8 cellular contexts compared by ENCODE assay signal in the genomic region with DNA sequence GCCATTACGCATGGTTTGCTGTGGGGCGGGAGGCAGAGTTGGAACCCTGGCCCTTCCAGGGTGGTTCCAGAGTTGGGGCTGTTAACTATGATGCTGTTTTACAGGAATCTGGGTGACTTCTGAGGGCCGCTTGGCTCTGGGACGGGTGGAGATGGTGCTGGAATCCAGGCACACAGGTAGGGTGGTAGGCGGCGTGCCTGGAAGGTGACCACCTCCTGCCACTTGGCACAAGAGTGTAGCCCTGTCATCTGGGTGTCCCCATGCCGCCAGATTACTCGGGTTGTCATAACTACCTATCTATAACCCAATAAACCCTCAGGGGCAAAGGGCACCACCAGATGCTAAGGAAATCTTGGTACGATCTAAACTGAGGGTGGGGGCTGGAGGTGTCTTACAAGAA. TPM values are rescaled to one million over a fixed set of nuclear protein-coding genes. Genes with fewer than 3 reads are reported as not detected.
A peak's percentile ranks its signal among the peaks of the same experiment; 100 is the strongest.
DNase-seq lines count a peak whose midpoint lies in the region; ATAC-seq and TF ChIP-seq lines count a peak whose summit lies in the region.

No MANE protein-coding gene starts in this region.

- intact Hi-C loops in esophagus muscularis mucosa (cut with DNase I) = no loop called here

- H3K4me1 Mint-ChIP-seq in GM23338 = peaks cover 54% of the 10 kb centered on the region

- H3K27me3 ChIP-seq in GM23338 (ENCODE audit: insufficient read depth) (no peaks in the 10 kb centered on the region), SJSA1 (replicated peaks) (no peaks in the 10 kb centered on the region), esophagus muscularis mucosa (no peaks in the 10 kb centered on the region)

- H3K27ac ChIP-seq in GM23338 (ENCODE audit: low read depth) = peak overlapping the region; percentile 39; the same call in 1 of the 2 replicates
- H3K27ac ChIP-seq in SJSA1 = no peak overlapping the region
- peak overlapping the region in 1 of 4 donors; percentile 95 for H3K27ac ChIP-seq in esophagus muscularis mucosa (replicated peaks in 1 of 4)

- TF ChIP-seq EP300 in esophagus muscularis mucosa (IDR thresholded peaks at IDR 0.05) = no peak

- no peak overlapping the region for H2AFZ ChIP-seq in GM23338

- no peaks in the 10 kb centered on the region for H3K9me2 ChIP-seq in GM23338 (ENCODE audit: insufficient read depth)

- no peaks in the 10 kb centered on the region; the same call in 1 of the 2 replicates for H3F3A ChIP-seq in GM23338 (replicated peaks; ENCODE audit: low read depth)

- 87% methylated on average over 9 of the region's 9 CpGs for WGBS in esophagus muscularis mucosa

- H3K36me3 Mint-ChIP-seq in GM23338 (ENCODE audit: low read depth) = peaks cover 35% of the 10 kb centered on the region

- H3K36me3 ChIP-seq in GM23338 (ENCODE audit: insufficient read depth) (peaks cover 10% of the 10 kb centered on the region), SJSA1 (peaks cover 33% of the 10 kb centered on the region), esophagus muscularis mucosa (peaks cover 0 to 20% (median 13%) of the 10 kb centered on the region in 4 donors)

- TF ChIP-seq POLR2A in esophagus muscularis mucosa (IDR thresholded peaks at IDR 0.05; ENCODE audit: low read depth) = no peak

- no peaks in the 10 kb centered on the region for H3K9me3 ChIP-seq in SJSA1 (replicated peaks)
- H3K9me3 ChIP-seq in esophagus muscularis mucosa = no peaks in the 10 kb centered on the region

- H3K4me1 ChIP-seq in GM23338 (ENCODE audit: insufficient read depth) (peaks cover 31% of the 10 kb centered on the region), SJSA1 (replicated peaks) (peaks cover 30% of the 10 kb centered on the region), esophagus muscularis mucosa (peaks cover 32 to 67% (median 64%) of the 10 kb centered on the region in 4 donors)

- H3K4me3 Mint-ChIP-seq in GM23338 = peak overlapping the region; percentile 90

- H4K20me1 ChIP-seq in GM23338 (replicated peaks; ENCODE audit: insufficient read depth) = peaks cover 42% of the 10 kb centered on the region

- peak overlapping the region; percentile 97 for H3K4me2 ChIP-seq in GM23338

- TF ChIP-seq CTCF in GM23338 (conservative IDR thresholded peaks at IDR 0.05; ENCODE audit: low read depth in 2 of 2) (no peak), esophagus muscularis mucosa (IDR thresholded peaks at IDR 0.05) (no peak), retinal pigment epithelial cell (conservative IDR thresholded peaks at IDR 0.05; ENCODE audit: low read depth, low read length) (no peak)

- peaks cover 61% of the 10 kb centered on the region for H3K79me2 ChIP-seq in GM23338 (replicated peaks; ENCODE audit: insufficient read depth)

- DNase-seq in GM23338 (ENCODE audit: low spot score) (no peak), SJSA1 (ENCODE audit: low read depth in 1 of 2, low spot score in 2 of 2) (no peak), esophagus muscularis mucosa (ENCODE audit: extremely low spot score) (no peak), retinal pigment epithelial cell (ENCODE audit: low read depth) (no peak), foreskin melanocyte (no peak), NCI-H2029 (lab: John Stamatoyannopoulos, UW) (no peak), H4 (ENCODE audit: low spot score) (no peak)
- no peak for DNase-seq in activated CD4-positive, CD25-positive, alpha-beta regulatory T cell treated with anti-CD3 and anti-CD28 coated beads, Interleukin-2, amount 50 U/mL, for 72 hours

- 0 out of 2 replicates have a peak overlapping the region, but pooled peaks have one; percentile 59 for H3K27ac Mint-ChIP-seq in GM23338

- H3K4me3 ChIP-seq in GM23338 (peak overlapping the region; percentile 97), SJSA1 (peak overlapping the region; percentile 72), esophagus muscularis mucosa (peak overlapping the region; percentile 95 to 99 (median 97)), retinal pigment epithelial cell (ENCODE audit: low read length) (peak overlapping the region; percentile 86)

- H3K27me3 Mint-ChIP-seq in GM23338 (ENCODE audit: insufficient read depth, low read depth, poor library complexity) = peaks cover 20% of the 10 kb centered on the region

- H3K9me3 Mint-ChIP-seq in GM23338 = no peaks in the 10 kb centered on the region

- no peak for ATAC-seq in GM23338

TF ChIP-seq in GM23338, 12 proteins besides CTCF, POLR2A, EP300 and RAD21:
- TF ChIP-seq, protein P1, sequence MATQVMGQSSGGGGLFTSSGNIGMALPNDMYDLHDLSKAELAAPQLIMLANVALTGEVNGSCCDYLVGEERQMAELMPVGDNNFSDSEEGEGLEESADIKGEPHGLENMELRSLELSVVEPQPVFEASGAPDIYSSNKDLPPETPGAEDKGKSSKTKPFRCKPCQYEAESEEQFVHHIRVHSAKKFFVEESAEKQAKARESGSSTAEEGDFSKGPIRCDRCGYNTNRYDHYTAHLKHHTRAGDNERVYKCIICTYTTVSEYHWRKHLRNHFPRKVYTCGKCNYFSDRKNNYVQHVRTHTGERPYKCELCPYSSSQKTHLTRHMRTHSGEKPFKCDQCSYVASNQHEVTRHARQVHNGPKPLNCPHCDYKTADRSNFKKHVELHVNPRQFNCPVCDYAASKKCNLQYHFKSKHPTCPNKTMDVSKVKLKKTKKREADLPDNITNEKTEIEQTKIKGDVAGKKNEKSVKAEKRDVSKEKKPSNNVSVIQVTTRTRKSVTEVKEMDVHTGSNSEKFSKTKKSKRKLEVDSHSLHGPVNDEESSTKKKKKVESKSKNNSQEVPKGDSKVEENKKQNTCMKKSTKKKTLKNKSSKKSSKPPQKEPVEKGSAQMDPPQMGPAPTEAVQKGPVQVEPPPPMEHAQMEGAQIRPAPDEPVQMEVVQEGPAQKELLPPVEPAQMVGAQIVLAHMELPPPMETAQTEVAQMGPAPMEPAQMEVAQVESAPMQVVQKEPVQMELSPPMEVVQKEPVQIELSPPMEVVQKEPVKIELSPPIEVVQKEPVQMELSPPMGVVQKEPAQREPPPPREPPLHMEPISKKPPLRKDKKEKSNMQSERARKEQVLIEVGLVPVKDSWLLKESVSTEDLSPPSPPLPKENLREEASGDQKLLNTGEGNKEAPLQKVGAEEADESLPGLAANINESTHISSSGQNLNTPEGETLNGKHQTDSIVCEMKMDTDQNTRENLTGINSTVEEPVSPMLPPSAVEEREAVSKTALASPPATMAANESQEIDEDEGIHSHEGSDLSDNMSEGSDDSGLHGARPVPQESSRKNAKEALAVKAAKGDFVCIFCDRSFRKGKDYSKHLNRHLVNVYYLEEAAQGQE (IDR thresholded peaks at IDR 0.05; ENCODE audit: unreplicated experiment) = no peak
- TF ChIP-seq ZNF114 (CRISPR knock-in tag; IDR thresholded peaks at IDR 0.05) (no peak), EZH2phosphoT487 (IDR thresholded peaks at IDR 0.05; ENCODE audit: unreplicated experiment) (no peak), STAT1 (IDR thresholded peaks at IDR 0.05; ENCODE audit: unreplicated experiment) (no peak), ZNF331 (CRISPR knock-in tag; IDR thresholded peaks at IDR 0.05; ENCODE audit: low read depth) (no peak), POLR2AphosphoS5 (IDR thresholded peaks at IDR 0.05; ENCODE audit: low read depth) (no peak), EZH2 (IDR thresholded peaks at IDR 0.05; ENCODE audit: low read depth, unreplicated experiment) (no peak)
- TF ChIP-seq, protein P2, sequence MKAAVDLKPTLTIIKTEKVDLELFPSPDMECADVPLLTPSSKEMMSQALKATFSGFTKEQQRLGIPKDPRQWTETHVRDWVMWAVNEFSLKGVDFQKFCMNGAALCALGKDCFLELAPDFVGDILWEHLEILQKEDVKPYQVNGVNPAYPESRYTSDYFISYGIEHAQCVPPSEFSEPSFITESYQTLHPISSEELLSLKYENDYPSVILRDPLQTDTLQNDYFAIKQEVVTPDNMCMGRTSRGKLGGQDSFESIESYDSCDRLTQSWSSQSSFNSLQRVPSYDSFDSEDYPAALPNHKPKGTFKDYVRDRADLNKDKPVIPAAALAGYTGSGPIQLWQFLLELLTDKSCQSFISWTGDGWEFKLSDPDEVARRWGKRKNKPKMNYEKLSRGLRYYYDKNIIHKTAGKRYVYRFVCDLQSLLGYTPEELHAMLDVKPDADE (IDR thresholded peaks at IDR 0.05) = no peak

RNA-seq across cellular contexts. Expression of gene CARS1, which starts 1.3 kb away (rescaled TPM):
- total RNA-seq in GM23338 (2014; rRNA removed; shearing (Covaris generic)) = 94.1 and 95.9 TPM in 2 replicates
- polyA plus RNA-seq in GM23338 (2016; fragmentation: Nextera tagmentation; extraction: Ambion mirVana) = 71.0 and 72.9 TPM in 2 replicates
- total RNA-seq in SJSA1 (2014; rRNA removed; shearing (Covaris generic)) = 34.9 and 57.6 TPM in 2 replicates
- total RNA-seq in esophagus muscularis mucosa = 10 to 100 TPM; 30.3 to 35.6 (median 34.9) TPM
- 110 and 115 TPM in 2 replicates for total RNA-seq in H4 (2014; rRNA removed; shearing (Covaris generic))
